Comparison of ENCODE assay signal across 21 cellular contexts in the genomic region with DNA sequence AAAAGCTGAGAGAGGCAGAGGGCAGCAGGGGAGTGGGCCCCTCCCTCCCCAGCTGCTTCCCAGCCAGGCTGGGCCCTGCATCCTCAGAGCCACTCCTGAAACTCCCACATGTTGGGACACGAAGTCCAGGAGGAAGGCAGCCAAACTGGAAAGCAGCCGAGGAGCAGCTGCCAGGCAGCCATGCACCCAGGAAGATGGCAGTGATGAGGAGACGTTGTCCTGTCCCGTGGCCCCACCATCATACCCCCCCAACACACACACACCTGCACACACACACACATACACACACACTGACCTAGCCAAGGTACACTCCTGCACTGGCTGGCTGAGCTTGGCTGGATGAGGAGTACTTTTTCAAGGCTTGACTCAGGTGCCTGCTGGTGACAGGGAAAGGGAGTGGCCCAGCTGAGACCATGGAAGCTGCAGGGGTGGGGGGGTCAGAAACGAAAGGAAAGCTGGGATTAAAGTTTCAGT.
DNase-seq lines count a peak whose midpoint lies in the region; ATAC-seq, FAIRE-seq and TF ChIP-seq lines count a peak whose summit lies in the region.
"Had no signal": no experiment of that assay in that cellular context is flagged by ENCODE, and none has a peak within 500 bp of the region (broad histone marks: within the 10 kb centered on the region; RNA-seq: fewer than 3 reads in every experiment).

No MANE protein-coding gene starts in this region.

- no peak overlapping the region for H3K4me3 ChIP-seq in right cardiac atrium (ENCODE audit: low read length)
- H3K4me3 ChIP-seq: cardiac muscle cell, hepatocyte had no signal

- no peak for TF ChIP-seq CTCF in RWPE1 (conservative IDR thresholded peaks at IDR 0.05; ENCODE audit: low read depth)
- no peak for TF ChIP-seq CTCF in foreskin keratinocyte (conservative IDR thresholded peaks at IDR 0.05)

- H3K4me1 ChIP-seq in right cardiac atrium (ENCODE audit: control insufficient read depth, insufficient read depth, low read length) (no peaks in the 10 kb centered on the region), foreskin keratinocyte (peaks cover 22% of the 10 kb centered on the region)
- H3K4me1 ChIP-seq: BE2C had no signal

- POLR2A ChIA-PET in RWPE1 (lab: Yijun Ruan, JAX; ENCODE audit: low non-redundant PET), result no interaction called here

- CTCF ChIA-PET in RWPE1 (lab: Yijun Ruan, JAX), result interaction anchor here (1.3 kb wide), 1 partner anchor 109 kb away, joined by 6 read pairs; no protein-coding TSS in a partner anchor

- peak; percentile 61 for DNase-seq in Right ventricle myocardium inferior (ENCODE audit: missing footprints)
- DNase-seq in right cardiac atrium, result no peak
- DNase-seq in RWPE1 (ENCODE audit: low spot score), result peak; percentile 78
- DNase-seq in foreskin keratinocyte, result peak; percentile 86 to 93
- no peak for DNase-seq in urothelium cell line (ENCODE audit: low spot score)
- DNase-seq in AG08395 (ENCODE audit: low spot score), result no peak
- DNase-seq in NCI-H1436 treated with DMSO at 0.1 percent for 48 hours (lab: John Stamatoyannopoulos, UW), result no peak
- DNase-seq in GOT3 (lab: John Stamatoyannopoulos, UW), result no peak
- DNase-seq: activated CD4-positive, alpha-beta T cell treated with anti-CD3 and anti-CD28 coated beads for 4 hours; activated naive CD4-positive, alpha-beta T cell treated with Interleukin-2 at 50 U/mL for 16 hours; activated T-cell treated with anti-CD3 and anti-CD28 coated beads, Interleukin-2, amount 50 U/mL, for 4 hours; amniotic stem cell; BE2C; dermis blood vessel endothelial cell; foreskin melanocyte; NCI-H2227 treated with DMSO at 0.1 percent for 48 hours; trophoblast cell had no signal

- no peaks in the 10 kb centered on the region for H3K27me3 ChIP-seq in right cardiac atrium (ENCODE audit: control insufficient read depth, insufficient read depth)
- H3K27me3 ChIP-seq in foreskin keratinocyte, result no peaks in the 10 kb centered on the region
- H3K27me3 ChIP-seq: BE2C, cardiac muscle cell, hepatocyte had no signal

- H3K9me3 ChIP-seq in right cardiac atrium (ENCODE audit: control insufficient read depth, low read length), result no peaks in the 10 kb centered on the region
- H3K9me3 ChIP-seq: BE2C had no signal

- ATAC-seq in Right ventricle myocardium inferior, result no peak
- no peak for ATAC-seq in right cardiac atrium
- peak; percentile 75 for ATAC-seq in foreskin keratinocyte
- ATAC-seq: activated T-cell treated with anti-CD3 and anti-CD28 coated beads, Interleukin-2, amount 50 U/mL, for 4 hours had no signal

- FAIRE-seq in urothelium cell line (lab: Jason Lieb, UNC), result peak; percentile 91
- FAIRE-seq: A204.1, GM19239 had no signal

- WGBS in right cardiac atrium, result 40% methylated on average over 5 of the region's 5 CpGs

- H3K27ac ChIP-seq in right cardiac atrium (ENCODE audit: low read length) (no peak overlapping the region), RWPE1 (peak overlapping the region; percentile 86), foreskin keratinocyte (peak overlapping the region; percentile 96)
- H3K27ac ChIP-seq: cardiac muscle cell, hepatocyte had no signal

- intact Hi-C loops in Right ventricle myocardium inferior (cut with DNase I) (no loop called here), right cardiac atrium (cut with DNase I) (no loop called here)

Comparison
In these comparisons a context has a peak if more than half of its experiments do, and no peak if none do; other contexts are left out.
1. DNase-seq: peak in Right ventricle myocardium inferior (single experiment), RWPE1 (single experiment) and foreskin keratinocyte (2 of 2); none in right cardiac atrium (0 of 3), urothelium cell line (single experiment), AG08395 (single experiment), NCI-H1436 treated with DMSO at 0.1 percent for 48 hours (single experiment) and GOT3 (single experiment).